11 cellular contexts compared by ENCODE assay signal in the genomic region with DNA sequence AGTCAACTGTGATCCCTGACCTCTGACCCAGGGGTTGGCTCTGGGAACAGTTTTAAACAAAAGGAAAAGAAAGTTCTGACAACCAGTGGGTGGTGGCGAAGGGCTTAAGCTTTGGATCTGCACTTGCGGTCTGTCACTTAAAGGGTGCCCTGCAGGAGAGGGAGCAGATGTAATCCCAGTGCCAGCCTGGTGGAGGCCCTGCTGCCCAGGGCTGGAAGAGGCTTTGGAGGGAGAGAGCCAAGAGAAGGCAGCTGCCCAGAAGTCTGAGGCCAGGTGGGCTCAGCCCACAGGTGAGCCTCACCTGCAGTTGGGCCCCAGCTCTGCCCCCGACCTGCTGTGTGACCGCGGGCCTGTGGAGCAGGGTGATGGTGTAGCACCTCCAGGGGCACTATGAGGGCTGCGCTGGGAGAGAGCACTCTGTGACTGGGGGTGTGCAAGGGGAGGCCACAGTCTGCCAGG. TPM values are rescaled to one million over a fixed set of nuclear protein-coding genes. Genes with fewer than 3 reads are reported as not detected.
DNase-seq lines count a peak whose midpoint lies in the region; FAIRE-seq and TF ChIP-seq lines count a peak whose summit lies in the region.
"Had no signal": no experiment of that assay in that cellular context is flagged by ENCODE, and none has a peak within 500 bp of the region (broad histone marks: within the 10 kb centered on the region; RNA-seq: fewer than 3 reads in every experiment).

No MANE protein-coding gene starts in this region.

- no peak overlapping the region for H3K4me3 Mint-ChIP-seq in neural progenitor cell
- H3K4me3 Mint-ChIP-seq: brain had no signal

- no peaks in the 10 kb centered on the region for H3F3A ChIP-seq in neural progenitor cell (ENCODE audit: low read depth)

- H3K27me3 ChIP-seq in GM06990 (replicated peaks; ENCODE audit: control insufficient read depth, insufficient read depth, low read length) (no peaks in the 10 kb centered on the region), endothelial cell of umbilical vein (ENCODE audit: control insufficient read depth in 2 of 2, insufficient read depth in 2 of 2, low read length in 2 of 2) (no peaks in the 10 kb centered on the region), neural progenitor cell (no peaks in the 10 kb centered on the region), SJCRH30 (no peaks in the 10 kb centered on the region)

- no peak overlapping the region for H3K9ac ChIP-seq in endothelial cell of umbilical vein (replicated peaks; ENCODE audit: extremely low read depth, insufficient read depth, low read length)
- no peak overlapping the region for H3K9ac ChIP-seq in neural progenitor cell

- CTCF ChIA-PET in endothelial cell of umbilical vein (lab: Charles Lee) = interaction anchor here (1.1 to 3.4 kb wide), 5 partner anchors 12 to 28 kb away, joined by 4 to 30 read pairs (median 7); no protein-coding TSS in a partner anchor

- H3K27me3 Mint-ChIP-seq in neural progenitor cell (ENCODE audit: insufficient read depth, low read depth) = peaks cover 8% of the 10 kb centered on the region

- H3K79me2 ChIP-seq in endothelial cell of umbilical vein (ENCODE audit: control insufficient read depth, insufficient read depth, low read length) (peaks cover 98% of the 10 kb centered on the region), neural progenitor cell (ENCODE audit: low read depth) (no peaks in the 10 kb centered on the region)

- H2AFZ ChIP-seq in endothelial cell of umbilical vein (ENCODE audit: low read depth, low read length) (no peak overlapping the region), neural progenitor cell (replicated peaks) (no peak overlapping the region)

- TF ChIP-seq POLR2A in NB4 (IDR thresholded peaks at IDR 0.05; ENCODE audit: extremely low read depth, insufficient read length) (no peak), endothelial cell of umbilical vein (IDR thresholded peaks at IDR 0.05; ENCODE audit: low read depth, low read length) (no peak)

- H3K4me2 ChIP-seq in endothelial cell of umbilical vein (ENCODE audit: insufficient read depth, low read length) (no peak overlapping the region), neural progenitor cell (no peak overlapping the region)

- no peaks in the 10 kb centered on the region for H3K9me3 Mint-ChIP-seq in neural progenitor cell
- H3K9me3 Mint-ChIP-seq: brain had no signal

- no peaks in the 10 kb centered on the region for H3K36me3 Mint-ChIP-seq in neural progenitor cell

- no peaks in the 10 kb centered on the region for H3K9me3 ChIP-seq in endothelial cell of umbilical vein (replicated peaks; ENCODE audit: control insufficient read depth, insufficient read depth, low read length)
- H3K9me3 ChIP-seq in neural progenitor cell (ENCODE audit: low read depth) = no peaks in the 10 kb centered on the region
- no peaks in the 10 kb centered on the region for H3K9me3 ChIP-seq in SJCRH30 (replicated peaks)

- no peak overlapping the region for H3K27ac Mint-ChIP-seq in neural progenitor cell
- H3K27ac Mint-ChIP-seq: brain had no signal

- H4K20me1 ChIP-seq in endothelial cell of umbilical vein (replicated peaks; ENCODE audit: control insufficient read depth, extremely low read depth, insufficient read depth, low read length) (peaks cover 3% of the 10 kb centered on the region), neural progenitor cell (ENCODE audit: low read depth) (peaks cover 13% of the 10 kb centered on the region)

- H3K4me3 ChIP-seq in GM06990 (replicated peaks; ENCODE audit: low read depth, low read length) (no peak overlapping the region), NB4 (ENCODE audit: low read depth, low read length) (no peak overlapping the region), endothelial cell of umbilical vein (replicated peaks in 1 of 3; ENCODE audit: insufficient read depth in 1 of 3, low read depth in 1 of 3, low read length in 3 of 3) (no peak overlapping the region), neural progenitor cell (no peak overlapping the region), SJCRH30 (no peak overlapping the region)

- DNase-seq in GM06990 (ENCODE audit: extremely low read depth, insufficient read length) (no peak), NB4 (ENCODE audit: low read depth) (no peak), endothelial cell of umbilical vein (ENCODE audit: low read depth, low spot score) (no peak), neural progenitor cell (ENCODE audit: low spot score) (peak; percentile 53), G401 (ENCODE audit: low spot score) (no peak), SJCRH30 (no peak), SKM-1 (lab: John Stamatoyannopoulos, UW; ENCODE audit: unreplicated experiment) (no peak), NCI-H345 (lab: John Stamatoyannopoulos, UW) (no peak)
- DNase-seq: NCI-H446 had no signal

- dilution Hi-C loops in endothelial cell of umbilical vein (cut with MboI; ENCODE audit: extremely low pct_ligation_motif_present, low sequenced_read_pairs) = no loop called here

- FAIRE-seq in endothelial cell of umbilical vein (lab: Jason Lieb, UNC) = no peak
- FAIRE-seq: HTR-8/SVneo had no signal

- peak; percentile 22 for TF ChIP-seq CTCF in GM06990 (IDR thresholded peaks at IDR 0.05; ENCODE audit: insufficient read depth, low read length, poor library complexity, severe bottlenecking)
- peak; percentile 16 for TF ChIP-seq CTCF in NB4 (IDR thresholded peaks at IDR 0.05; ENCODE audit: low read depth, low read length)
- peak; percentile 17 to 28 for TF ChIP-seq CTCF in endothelial cell of umbilical vein (IDR thresholded peaks at IDR 0.05; ENCODE audit: extremely low read depth in 1 of 2, insufficient read depth in 1 of 2, low read depth in 1 of 2, low read length in 2 of 2)
- peak; percentile 37 for TF ChIP-seq CTCF in neural progenitor cell (IDR thresholded peaks at IDR 0.05)

- H3K9me1 ChIP-seq in endothelial cell of umbilical vein (replicated peaks; ENCODE audit: control insufficient read depth, extremely low read depth, insufficient read depth, low read length) = no peaks in the 10 kb centered on the region

- BruUV-seq in endothelial cell of umbilical vein (replicated peaks; lab: Mats Ljungman, UMichigan) = no TSS peak

- intact Hi-C loops in endothelial cell of umbilical vein (cut with micrococcal nuclease) = no loop called here

- peaks cover 58% of the 10 kb centered on the region for H3K4me1 ChIP-seq in endothelial cell of umbilical vein (ENCODE audit: control insufficient read depth, extremely low read depth, insufficient read depth, low read length)
- peaks cover 14% of the 10 kb centered on the region for H3K4me1 ChIP-seq in neural progenitor cell
- no peaks in the 10 kb centered on the region for H3K4me1 ChIP-seq in SJCRH30

- H3K4me1 Mint-ChIP-seq in neural progenitor cell = peaks cover 10% of the 10 kb centered on the region
- H3K4me1 Mint-ChIP-seq: brain had no signal

- in situ Hi-C loops in G401 (cut with HindIII; ENCODE audit: low sequenced_read_pairs) = no loop called here

- no peak overlapping the region for H3K27ac ChIP-seq in endothelial cell of umbilical vein (ENCODE audit: insufficient read depth, low read depth, low read length)
- no peak overlapping the region for H3K27ac ChIP-seq in neural progenitor cell
- H3K27ac ChIP-seq in SJCRH30 = no peak overlapping the region

- H3K36me3 ChIP-seq in GM06990 (ENCODE audit: control insufficient read depth, insufficient read depth, low read length) = peaks cover 11% of the 10 kb centered on the region
- peaks cover 6 to 24% of the 10 kb centered on the region in 2 experiments for H3K36me3 ChIP-seq in endothelial cell of umbilical vein (ENCODE audit: control insufficient read depth in 2 of 2, extremely low read depth in 1 of 2, insufficient read depth in 2 of 2, low read length in 2 of 2)
- no peaks in the 10 kb centered on the region for H3K36me3 ChIP-seq in neural progenitor cell
- peaks cover 5% of the 10 kb centered on the region; the same call in 1 of the 2 replicates for H3K36me3 ChIP-seq in SJCRH30

- POLR2A ChIA-PET in endothelial cell of umbilical vein (lab: Charles Lee) = no interaction called here

TF ChIP-seq in endothelial cell of umbilical vein, 7 proteins besides CTCF, POLR2A, EP300 and RAD21:
- no peak for TF ChIP-seq FOS (IDR thresholded peaks at IDR 0.05; ENCODE audit: borderline replicate concordance, insufficient read depth, low read length)

RNA-seq across cellular contexts. Expression of gene SH2B3, which starts 19.1 kb away (rescaled TPM):
- 97.9 and 111 TPM in 2 replicates for total RNA-seq in endothelial cell of umbilical vein
- polyA plus RNA-seq in endothelial cell of umbilical vein = 63.1 and 69.7 TPM in 2 replicates
- polyA plus RNA-seq in endothelial cell of umbilical vein (2011; cell fraction: cytosol; rRNA removed) = 74.6 and 75.9 TPM in 2 replicates
- polyA plus RNA-seq in endothelial cell of umbilical vein (2011; cell fraction: nucleus; rRNA removed) = 53.9 and 63.7 TPM in 2 replicates
- polyA plus RNA-seq in endothelial cell of umbilical vein (2012) = 51.2 and 67.6 TPM in 2 replicates
- polyA minus RNA-seq in endothelial cell of umbilical vein = 59.8 and 60.1 TPM in 2 replicates
- polyA minus RNA-seq in endothelial cell of umbilical vein (2011; cell fraction: cytosol; rRNA and poly(A)+ RNA removed) = 3.2 TPM
- polyA minus RNA-seq in endothelial cell of umbilical vein (2011; cell fraction: nucleus; rRNA and poly(A)+ RNA removed) = 27.6 and 29.2 TPM in 2 replicates
- 2.8 and 5.7 TPM in 2 replicates for total RNA-seq in neural progenitor cell (ENCODE audit: low replicate concordance)
- total RNA-seq in G401 (2014; rRNA removed; shearing (Covaris generic)) = 5.7 and 9.9 TPM in 2 replicates
- total RNA-seq in SJCRH30 (2014; rRNA removed; shearing (Covaris generic)) = 11.1 and 13.2 TPM in 2 replicates

RNA-seq across cellular contexts. Expression of gene PHETA1, which starts 55.9 kb away (rescaled TPM):
- total RNA-seq in endothelial cell of umbilical vein (12.9 and 20.0 TPM in 2 replicates), neural progenitor cell (ENCODE audit: low replicate concordance) (1.5 and 12.8 TPM in 2 replicates)
- polyA plus RNA-seq in endothelial cell of umbilical vein = 10.6 and 12.8 TPM in 2 replicates
- polyA plus RNA-seq in endothelial cell of umbilical vein (2011; cell fraction: cytosol; rRNA removed) = 7.5 and 11.3 TPM in 2 replicates
- 10.4 and 13.9 TPM in 2 replicates for polyA plus RNA-seq in endothelial cell of umbilical vein (2011; cell fraction: nucleus; rRNA removed)
- 12.6 and 16.8 TPM in 2 replicates for polyA plus RNA-seq in endothelial cell of umbilical vein (2012)
- 4.4 and 6.7 TPM in 2 replicates for polyA minus RNA-seq in endothelial cell of umbilical vein
- 1.8 TPM for polyA minus RNA-seq in endothelial cell of umbilical vein (2011; cell fraction: cytosol; rRNA and poly(A)+ RNA removed)
- polyA minus RNA-seq in endothelial cell of umbilical vein (2011; cell fraction: nucleus; rRNA and poly(A)+ RNA removed) = 2.5 and 6.5 TPM in 2 replicates
- total RNA-seq in G401 (2014; rRNA removed; shearing (Covaris generic)) = 10.3 and 16.9 TPM in 2 replicates
- total RNA-seq in SJCRH30 (2014; rRNA removed; shearing (Covaris generic)) = 4.0 and 4.2 TPM in 2 replicates
